In the genomic region with DNA sequence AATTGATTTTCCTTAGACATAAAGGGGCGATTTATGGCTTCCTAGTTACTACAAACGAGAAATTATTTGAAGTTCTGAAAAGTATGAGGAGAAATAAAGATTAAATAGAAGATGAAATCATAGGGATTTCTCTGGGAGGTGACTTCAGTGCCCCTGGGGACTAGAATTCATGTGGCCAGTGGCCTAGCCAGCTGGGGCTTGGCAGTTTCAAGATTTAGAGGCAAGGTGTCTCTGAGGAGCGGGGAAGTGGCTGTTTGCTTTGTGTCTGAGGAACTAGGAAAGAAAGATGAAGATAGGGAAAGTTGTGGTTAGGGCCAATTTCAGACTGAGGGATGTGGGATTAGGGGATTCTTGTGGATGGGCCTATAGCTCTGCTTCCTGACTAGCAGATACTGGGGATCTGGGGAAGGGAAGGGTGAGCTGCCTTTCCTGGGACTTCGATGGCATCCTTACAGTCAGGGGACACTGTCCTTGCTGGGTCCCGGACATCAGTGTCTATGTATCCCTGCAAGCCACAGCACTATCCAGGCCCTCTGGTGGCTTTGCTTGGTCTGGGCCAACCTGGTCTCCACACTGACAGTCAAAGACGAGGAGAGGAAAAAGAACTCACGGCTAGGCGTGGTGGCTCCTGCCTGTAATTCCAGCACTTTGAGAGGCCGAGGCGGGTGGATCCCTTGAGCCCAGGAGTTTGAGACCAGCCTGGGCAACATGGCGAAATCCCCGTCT, we compare ENCODE assay signal across 25 cellular contexts. TPM values are rescaled to one million over a fixed set of nuclear protein-coding genes. Genes with fewer than 3 reads are reported as not detected.
"Had no signal": no experiment of that assay in that cellular context is flagged by ENCODE, and none has a peak within 500 bp of the region (broad histone marks: within the 10 kb centered on the region; RNA-seq: fewer than 3 reads in every experiment).

No MANE protein-coding gene starts in this region.

- H3K9me3 Mint-ChIP-seq: activated CD4-positive, alpha-beta memory T cell treated with anti-CD3 and anti-CD28 coated beads for 36 hours; activated CD4-positive, alpha-beta T cell treated with anti-CD3 and anti-CD28 coated beads, Interleukin-2, amount 10 ng/mL, durations not matched to agents 7 days and 5 days; activated T-cell treated with anti-CD3 and anti-CD28 coated beads, Interleukin-2, amount 50 U/mL, for 4 hours; brain had no signal

- H3K4me3 Mint-ChIP-seq: activated CD4-positive, alpha-beta memory T cell treated with anti-CD3 and anti-CD28 coated beads for 36 hours; activated CD4-positive, alpha-beta T cell treated with anti-CD3 and anti-CD28 coated beads, Interleukin-2, amount 10 ng/mL, durations not matched to agents 7 days and 5 days; activated naive CD8-positive, alpha-beta T cell; activated T-cell treated with anti-CD3 and anti-CD28 coated beads, Interleukin-2, amount 50 U/mL, for 4 hours; brain; T-helper 17 cell had no signal

- H3K27me3 Mint-ChIP-seq: activated CD4-positive, alpha-beta memory T cell treated with anti-CD3 and anti-CD28 coated beads for 36 hours; activated naive CD8-positive, alpha-beta T cell had no signal

- H3K4me1 Mint-ChIP-seq: activated CD4-positive, alpha-beta T cell treated with anti-CD3 and anti-CD28 coated beads, Interleukin-2, amount 10 ng/mL, durations not matched to agents 7 days and 5 days; T-helper 17 cell had no signal

- H3K36me3 Mint-ChIP-seq: activated CD4-positive, alpha-beta memory T cell treated with anti-CD3 and anti-CD28 coated beads for 36 hours; activated naive CD8-positive, alpha-beta T cell; brain had no signal

- H3K27ac Mint-ChIP-seq: activated CD4-positive, alpha-beta memory T cell treated with anti-CD3 and anti-CD28 coated beads for 36 hours; activated CD4-positive, alpha-beta T cell treated with anti-CD3 and anti-CD28 coated beads, Interleukin-2, amount 10 ng/mL, durations not matched to agents 7 days and 5 days; activated naive CD8-positive, alpha-beta T cell; brain; T-helper 17 cell had no signal

- ATAC-seq: activated T-cell treated with anti-CD3 and anti-CD28 coated beads, Interleukin-2, amount 50 U/mL, for 4 hours; T-helper 17 cell had no signal

- DNase-seq: activated CD4-positive, alpha-beta memory T cell treated with anti-CD3 and anti-CD28 coated beads for 36 hours; activated CD4-positive, alpha-beta T cell treated with anti-CD3 and anti-CD28 coated beads, Interleukin-2, amount 10 ng/mL, durations not matched to agents 7 days and 5 days; activated CD4-positive, CD25-positive, alpha-beta regulatory T cell; activated CD8-positive, alpha-beta memory T cell treated with anti-CD3 and anti-CD28 coated beads for 24 hours; activated effector memory CD4-positive, alpha-beta T cell treated with anti-CD3 and anti-CD28 coated beads, Interleukin-2, amount 50 U/mL, for 16 hours; activated naive CD4-positive, alpha-beta T cell treated with Interleukin-2 at 50 U/mL for 16 hours; activated T-cell treated with anti-CD3 and anti-CD28 coated beads, Interleukin-2, amount 50 U/mL, for 4 hours; amygdala; cerebellar nuclear complex; Karpas-422; MM.1S; NCI-H1105 treated with DMSO at 0.1 percent for 48 hours; NCI-H1436 treated with DMSO at 0.1 percent for 48 hours; NCI-H187; NCI-H2081; NCI-H510A treated with DMSO at 0.1 percent for 48 hours; NCI-H69; NK-92 treated with Interleukin-12 subunit alpha and Interleukin-12 subunit beta, amount 100 ng/mL, for 24 hours; SHP77; T-helper 17 cell; T-helper 9 cell had no signal

RNA-seq across cellular contexts. Expression of a gene that starts 22.4 kb away (rescaled TPM):
- total RNA-seq: astrocyte, SK-MEL-5 had no signal
